Comparison of ENCODE assay signal across 8 cellular contexts in genomic region chr11:102317099-102317767, GRCh38.
DNase-seq lines count a peak whose midpoint lies in the region; ATAC-seq lines count a peak whose summit lies in the region.

TSS of gene BIRC3 (plus strand) at chr11:102317484. CDS start at chr11:102324510, 7,026 bp downstream.

- peak; percentile 85 for ATAC-seq in GM18867 (IDR thresholded peaks at IDR 0.05; ENCODE audit: unreplicated experiment)
- peak; percentile 74 for ATAC-seq in HG03103 (IDR thresholded peaks at IDR 0.05; ENCODE audit: low read depth, unreplicated experiment)

- H2AFZ ChIP-seq in ACC112 (ENCODE audit: low read length, unreplicated experiment): peak within 1 kb of the TSS; percentile 57

- H3K79me2 ChIP-seq in ACC112 (ENCODE audit: control insufficient read depth, insufficient read depth, low read length, unreplicated experiment): peaks cover 29% of the 10 kb centered on the region

- H3K36me3 ChIP-seq in ACC112 (ENCODE audit: insufficient read depth, low read length): no peaks in the 10 kb centered on the region

- H3K4me3 ChIP-seq in ACC112 (ENCODE audit: low read depth, low read length): peak within 1 kb of the TSS; percentile 87

- DNase-seq in NCI-H2196 (lab: John Stamatoyannopoulos, UW; ENCODE audit: unreplicated experiment) (peak; percentile 82), kidney glomerular epithelial cell (lab: John Stamatoyannopoulos, UW) (peak; percentile 94)
- DNase-seq in activated CD4-positive, CD25-positive, alpha-beta regulatory T cell (lab: John Stamatoyannopoulos, UW): peak; percentile 74 to 80 (median 75)
- peak; percentile 98 for DNase-seq in central memory CD4-positive, alpha-beta T cell
- peak; percentile 66 to 80 for DNase-seq in stimulated activated CD4-positive, alpha-beta T cell treated with anti-CD3 and anti-CD28 coated beads, Interleukin-1b, Interleukin-23, amount 100 ng/mL, for 1 hour (ENCODE audit: low read depth in 2 of 2)

- H3K4me1 ChIP-seq in ACC112 (ENCODE audit: control insufficient read depth, insufficient read depth, low read length, unreplicated experiment): peaks cover 60% of the 10 kb centered on the region

- H3K27ac ChIP-seq in ACC112 (ENCODE audit: low read depth, low read length): peak within 1 kb of the TSS; percentile 88

- no peaks in the 10 kb centered on the region for H3K27me3 ChIP-seq in ACC112 (ENCODE audit: insufficient read depth, low read length)

Comparison
In these comparisons a context has a peak if more than half of its experiments do, and no peak if none do; other contexts are left out.
1. Peak in every context shown above with its lines: DNase-seq, ATAC-seq, H3K4me3 ChIP-seq and H3K27ac ChIP-seq.